In the genomic region with DNA sequence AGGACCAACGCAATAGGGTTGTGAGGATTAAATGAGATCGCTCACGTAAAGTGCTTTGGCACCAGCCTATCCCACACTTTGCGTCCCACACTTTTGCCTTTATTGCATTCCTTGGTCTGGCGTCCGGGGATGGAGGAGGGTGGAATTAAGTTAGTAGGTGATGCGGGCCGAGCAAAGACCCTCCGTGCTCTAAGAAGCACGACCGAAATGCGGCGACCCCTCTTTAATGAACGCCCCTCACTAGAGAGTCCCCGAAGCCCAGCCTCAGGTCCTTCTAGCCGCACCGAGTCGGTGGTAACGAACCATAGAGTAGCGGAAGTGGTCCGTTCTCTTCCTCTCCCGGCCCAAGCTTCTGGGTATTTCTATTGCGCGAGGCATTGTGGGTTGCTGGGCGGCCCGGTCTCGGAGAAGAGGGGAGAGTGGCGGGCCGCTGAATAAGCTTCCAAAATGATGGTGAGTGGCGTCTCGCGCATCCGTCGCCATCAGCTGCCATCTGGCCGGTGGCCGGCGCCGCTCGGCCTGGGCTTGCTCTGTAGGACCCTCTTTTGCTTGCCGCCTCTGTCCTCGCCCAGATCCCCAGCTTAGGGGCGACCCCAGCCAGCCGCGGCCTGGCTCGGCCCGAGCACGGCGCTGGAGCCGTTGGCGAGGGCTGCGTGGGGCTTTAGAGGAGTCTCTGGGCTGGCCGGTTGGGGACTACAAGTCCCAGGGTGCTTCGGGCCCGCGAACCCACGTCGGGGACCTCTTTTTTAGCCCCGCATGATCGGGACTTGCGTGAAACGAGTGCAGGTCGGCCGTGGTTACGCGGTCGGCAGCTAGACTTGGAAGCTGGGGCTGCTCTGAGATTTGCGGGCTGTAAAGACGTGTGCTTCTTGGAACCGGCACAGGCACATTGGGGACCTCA, we compare ENCODE assay signal across 8 cellular contexts. TPM values are rescaled to one million over a fixed set of nuclear protein-coding genes. Genes with fewer than 3 reads are reported as not detected.
DNase-seq lines count a peak whose midpoint lies in the region; ATAC-seq and TF ChIP-seq lines count a peak whose summit lies in the region.

Gene CCT7 (plus strand): TSS at position 377 of the 901 bp plus-strand sequence. CDS start 71 bp downstream, at position 448.

- peak within 1 kb of the TSS; percentile 89 for H3K27ac ChIP-seq in RWPE1

- DNase-seq in EH (ENCODE audit: low read depth) (peak; percentile 91), H4 (ENCODE audit: low spot score) (peak; percentile 88), LoVo (ENCODE audit: low spot score) (peak; percentile 79), RWPE1 (ENCODE audit: low spot score) (peak; percentile 82), fibroblast of mammary gland (ENCODE audit: low read depth) (peak; percentile 91), natural killer cell (peak; percentile 80)
- peak; percentile 79 to 94 (median 88) for DNase-seq in stimulated activated naive CD4-positive, alpha-beta T cell (lab: John Stamatoyannopoulos, UW)

- intact Hi-C loops in natural killer cell (cut with micrococcal nuclease): loop anchor here (1.0 to 10.0 kb wide), 5 partner anchors 20 to 1221 kb away; partner anchors contain the start of genes ALMS1, EGR4, INO80B and SFXN5

- no peaks in the 10 kb centered on the region for H3K9me3 Mint-ChIP-seq in activated T-helper 17 cell treated with anti-CD3 and anti-CD28 coated beads, Interleukin-2, amount 50 U/mL, for 72 hours
- H3K9me3 Mint-ChIP-seq in natural killer cell: no peaks in the 10 kb centered on the region

- H3K4me1 Mint-ChIP-seq in activated T-helper 17 cell treated with anti-CD3 and anti-CD28 coated beads, Interleukin-2, amount 50 U/mL, for 72 hours: peaks cover 22% of the 10 kb centered on the region
- H3K4me1 Mint-ChIP-seq in natural killer cell: peaks cover 39 to 47% of the 10 kb centered on the region in 2 donors

- peak within 1 kb of the TSS; percentile 91 for H3K27ac Mint-ChIP-seq in activated T-helper 17 cell treated with anti-CD3 and anti-CD28 coated beads, Interleukin-2, amount 50 U/mL, for 72 hours
- peak within 1 kb of the TSS; percentile 94 to 96 for H3K27ac Mint-ChIP-seq in natural killer cell

- H3K36me3 Mint-ChIP-seq in activated T-helper 17 cell treated with anti-CD3 and anti-CD28 coated beads, Interleukin-2, amount 50 U/mL, for 72 hours (ENCODE audit: low read depth): peaks cover 53% of the 10 kb centered on the region
- H3K36me3 Mint-ChIP-seq in natural killer cell: no peaks in the 10 kb centered on the region

- H3K27me3 Mint-ChIP-seq in activated T-helper 17 cell treated with anti-CD3 and anti-CD28 coated beads, Interleukin-2, amount 50 U/mL, for 72 hours: no peaks in the 10 kb centered on the region
- no peaks in the 10 kb centered on the region for H3K27me3 Mint-ChIP-seq in natural killer cell (ENCODE audit: low read depth in 2 of 2)

- ATAC-seq in activated T-helper 17 cell treated with anti-CD3 and anti-CD28 coated beads, Interleukin-2, amount 50 U/mL, for 72 hours (replicated peaks): peak; percentile 63
- ATAC-seq in natural killer cell: peak; percentile 67 to 85 (median 74)

- POLR2A ChIA-PET in RWPE1 (lab: Yijun Ruan, JAX; ENCODE audit: low non-redundant PET): interaction anchor here (0.6 to 2.1 kb wide), 6 partner anchors 10 to 503 kb away, joined by 3 to 12 read pairs (median 4); partner anchors contain the start of gene TPRKB

- TF ChIP-seq CTCF in RWPE1 (conservative IDR thresholded peaks at IDR 0.05; ENCODE audit: low read depth) (no peak), fibroblast of mammary gland (conservative IDR thresholded peaks at IDR 0.05; ENCODE audit: control insufficient read depth, insufficient read depth, low read depth, low read length) (no peak), natural killer cell (IDR thresholded peaks at IDR 0.05) (no peak)

- peak within 1 kb of the TSS; percentile 91 for H3K4me3 Mint-ChIP-seq in activated T-helper 17 cell treated with anti-CD3 and anti-CD28 coated beads, Interleukin-2, amount 50 U/mL, for 72 hours
- peak within 1 kb of the TSS; percentile 96 for H3K4me3 Mint-ChIP-seq in natural killer cell

- H3K4me3 ChIP-seq in fibroblast of mammary gland (ENCODE audit: control insufficient read depth, low read depth, low read length): peak within 1 kb of the TSS; percentile 85

- CTCF ChIA-PET in RWPE1 (lab: Yijun Ruan, JAX): interaction anchor here (1.4 to 1.5 kb wide), 2 partner anchors 22 to 26 kb away, joined by 3 to 5 read pairs; no protein-coding TSS in a partner anchor

RNA-seq across cellular contexts. Expression of gene CCT7, which starts in this region (rescaled TPM):
- 534 and 543 TPM in 2 replicates for total RNA-seq in H4 (2014; rRNA removed; shearing (Covaris generic))
- total RNA-seq in activated T-helper 17 cell treated with anti-CD3 and anti-CD28 coated beads, Interleukin-2, amount 50 U/mL, for 72 hours: 100 to 1,000 TPM; 317 to 592 TPM
- total RNA-seq in natural killer cell: 100 to 1,000 TPM in 2 of 3 donors, 10 to 100 TPM in 1; 82.3 to 114 (median 112) TPM

Comparison
In these comparisons a context has a peak if more than half of its experiments do, and no peak if none do; other contexts are left out.
1. Peak in every context shown above with its lines: DNase-seq, ATAC-seq, H3K4me3 ChIP-seq and H3K27ac ChIP-seq.